In genomic region chr3:119937229-119937628, GRCh38 we compare ENCODE assay signal across 7 cellular contexts.
DNase-seq lines count a peak whose midpoint lies in the region; ATAC-seq and TF ChIP-seq lines count a peak whose summit lies in the region.

No MANE protein-coding gene starts in this region.

- no peak overlapping the region for H3K4me3 ChIP-seq in trophoblast cell (ENCODE audit: low read depth, low read length)

- peak overlapping the region; percentile 61 for H3K4me3 Mint-ChIP-seq in activated CD8-positive, alpha-beta T cell treated with anti-CD3 and anti-CD28 coated beads for 36 hours

- peak overlapping the region; percentile 87 for H3K27ac Mint-ChIP-seq in activated CD8-positive, alpha-beta T cell treated with anti-CD3 and anti-CD28 coated beads for 36 hours

- H4K8ac ChIP-seq in trophoblast cell (ENCODE audit: low read depth, low read length) = no peak overlapping the region

- H3K9me3 ChIP-seq in trophoblast cell (ENCODE audit: insufficient read depth, low read depth, low read length) = no peaks in the 10 kb centered on the region

- H3K9ac ChIP-seq in trophoblast cell (ENCODE audit: low read length) = no peak overlapping the region

- no peak overlapping the region for H4K12ac ChIP-seq in trophoblast cell (ENCODE audit: low read depth, low read length)

- no CpG with 5 or more reads among the region's 2 CpGs for WGBS in trophoblast cell (ENCODE audit: extremely low coverage, insufficient coverage, insufficient read length)

- peaks cover 2% of the 10 kb centered on the region for H3K79me2 ChIP-seq in trophoblast cell (ENCODE audit: control insufficient read depth, insufficient read depth, low read length, poor library complexity)

- no peak overlapping the region for H2BK5ac ChIP-seq in trophoblast cell (ENCODE audit: low read depth, low read length, poor library complexity)

- H2BK120ac ChIP-seq in trophoblast cell (ENCODE audit: insufficient read depth, low read length, poor library complexity) = no peak overlapping the region

- H3K79me1 ChIP-seq in trophoblast cell (ENCODE audit: low read length) = no peaks in the 10 kb centered on the region

- no peak overlapping the region for H3K23ac ChIP-seq in trophoblast cell (ENCODE audit: low read length)

- no peaks in the 10 kb centered on the region for H3K36me3 ChIP-seq in trophoblast cell (ENCODE audit: control insufficient read depth in 1 of 2, insufficient read depth in 2 of 2, low read length in 2 of 2)

- H3K9me3 Mint-ChIP-seq in activated CD8-positive, alpha-beta T cell treated with anti-CD3 and anti-CD28 coated beads for 36 hours = no peaks in the 10 kb centered on the region

- H3K4ac ChIP-seq in trophoblast cell (ENCODE audit: low read depth, low read length) = no peak overlapping the region

- H3K27me3 Mint-ChIP-seq in activated CD8-positive, alpha-beta T cell treated with anti-CD3 and anti-CD28 coated beads for 36 hours = no peaks in the 10 kb centered on the region

- intact Hi-C loops in activated CD8-positive, alpha-beta T cell treated with anti-CD3 and anti-CD28 coated beads for 36 hours (cut with micrococcal nuclease) = no loop called here

- H3K4me2 ChIP-seq in trophoblast cell (ENCODE audit: low read length) = no peak overlapping the region

- H3K18ac ChIP-seq in trophoblast cell (ENCODE audit: low read length) = no peak overlapping the region

- DNase-seq in activated CD8-positive, alpha-beta T cell treated with anti-CD3 and anti-CD28 coated beads for 36 hours = peak; percentile 80
- peak; percentile 24 to 44 (median 30) for DNase-seq in stimulated activated CD4-positive, alpha-beta T cell treated with anti-CD3 and anti-CD28 coated beads, Interleukin-12 subunit alpha, Interleukin-12 subunit beta, amount 100 ng/mL, for 48 hours (ENCODE audit: low read depth in 2 of 3, low spot score in 1 of 3)
- DNase-seq in DMS 273 treated with DMSO at 0.1 percent for 48 hours (lab: John Stamatoyannopoulos, UW) (no peak), NCI-H146 treated with DMSO at 0.1 percent for 48 hours (lab: John Stamatoyannopoulos, UW; ENCODE audit: unreplicated experiment) (no peak), trophoblast cell (no peak)

- H3K27me3 ChIP-seq in trophoblast cell (ENCODE audit: insufficient read depth, low read length) = no peaks in the 10 kb centered on the region

- H4K91ac ChIP-seq in trophoblast cell (ENCODE audit: low read depth, low read length) = no peak overlapping the region

- TF ChIP-seq CTCF in activated CD8-positive, alpha-beta T cell treated with anti-CD3 and anti-CD28 coated beads for 36 hours (IDR thresholded peaks at IDR 0.05) = no peak

- no peak overlapping the region for H3K14ac ChIP-seq in trophoblast cell (ENCODE audit: low read length)

- CTCF ChIA-PET in activated CD8-positive, alpha-beta T cell treated with anti-CD3 and anti-CD28 coated beads for 36 hours (lab: Charles Lee) = interaction anchor here (0.9 to 1.5 kb wide), 4 partner anchors 22 to 210 kb away, joined by 3 to 4 read pairs (median 3); no protein-coding TSS in a partner anchor

- H2BK12ac ChIP-seq in trophoblast cell (ENCODE audit: low read length) = no peak overlapping the region

- peaks cover 12% of the 10 kb centered on the region for H3K36me3 Mint-ChIP-seq in activated CD8-positive, alpha-beta T cell treated with anti-CD3 and anti-CD28 coated beads for 36 hours (ENCODE audit: low read depth)

- peaks cover 46% of the 10 kb centered on the region for H3K4me1 Mint-ChIP-seq in activated CD8-positive, alpha-beta T cell treated with anti-CD3 and anti-CD28 coated beads for 36 hours (ENCODE audit: low read depth)

- H2AK5ac ChIP-seq in trophoblast cell (ENCODE audit: low read length) = no peak overlapping the region

- POLR2A ChIA-PET in activated CD8-positive, alpha-beta T cell treated with anti-CD3 and anti-CD28 coated beads for 36 hours (lab: Charles Lee) = interaction anchor here (0.7 to 1.4 kb wide), 2 partner anchors 25 to 158 kb away, joined by 3 to 5 read pairs; no protein-coding TSS in a partner anchor

- H3K4me1 ChIP-seq in trophoblast cell (ENCODE audit: control insufficient read depth in 1 of 2, insufficient read depth in 2 of 2, low read length in 2 of 2) = no peaks in the 10 kb centered on the region

- H3K27ac ChIP-seq in trophoblast cell (ENCODE audit: low read depth, low read length) = no peak overlapping the region

- ATAC-seq in GM19324 (IDR thresholded peaks at IDR 0.05; ENCODE audit: low FRiP score, unreplicated experiment) (peak; percentile 91), HG03025 (IDR thresholded peaks at IDR 0.05; ENCODE audit: low FRiP score, unreplicated experiment) (peak; percentile 94)
- peak; percentile 96 for ATAC-seq in activated CD8-positive, alpha-beta T cell treated with anti-CD3 and anti-CD28 coated beads for 36 hours

- H2AFZ ChIP-seq in trophoblast cell (ENCODE audit: insufficient read depth, low read length, poor library complexity) = no peak overlapping the region

Comparison
In these comparisons a context has a peak if more than half of its experiments do, and no peak if none do; other contexts are left out.
1. DNase-seq: peak in activated CD8-positive, alpha-beta T cell treated with anti-CD3 and anti-CD28 coated beads for 36 hours (single experiment) and stimulated activated CD4-positive, alpha-beta T cell treated with anti-CD3 and anti-CD28 coated beads, Interleukin-12 subunit alpha, Interleukin-12 subunit beta, amount 100 ng/mL, for 48 hours (3 of 3); none in DMS 273 treated with DMSO at 0.1 percent for 48 hours (single experiment), NCI-H146 treated with DMSO at 0.1 percent for 48 hours (single experiment) and trophoblast cell (0 of 2).
2. Peak in every context shown above with its lines, with median percentiles within 50 percentile points of each other: ATAC-seq.